ENCODE assay signal across 8 cellular contexts in the genomic region with DNA sequence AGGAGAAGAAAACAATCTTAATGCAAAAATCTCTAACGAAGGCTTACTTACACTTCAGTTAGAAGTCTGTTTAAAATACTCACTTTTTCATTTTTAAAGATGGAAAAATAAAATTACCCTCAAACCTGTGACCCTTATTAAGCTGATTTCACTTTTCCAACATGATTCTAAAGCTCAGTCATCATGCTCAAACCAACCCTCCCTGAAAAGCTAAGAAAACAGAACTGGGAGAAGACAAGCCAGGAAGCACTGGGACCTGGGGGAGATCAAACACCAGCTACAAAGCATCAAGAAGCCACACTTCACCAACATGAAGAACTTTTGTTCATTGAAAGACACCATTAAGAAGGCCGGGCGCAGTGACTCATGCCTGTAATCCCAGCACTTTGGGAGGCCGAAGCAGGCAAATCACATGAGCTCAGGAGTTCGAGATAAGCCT.
DNase-seq lines count a peak whose midpoint lies in the region; ATAC-seq lines count a peak whose summit lies in the region.

No MANE protein-coding gene starts in this region.

- peak overlapping the region; percentile 36 to 89 (median 76) for H3K27ac Mint-ChIP-seq in naive thymus-derived CD8-positive, alpha-beta T cell

- H3K4me1 ChIP-seq in BLaER1 (peaks cover 84% of the 10 kb centered on the region), Karpas-422 (ENCODE audit: low read length) (peaks cover 33% of the 10 kb centered on the region)

- H3K9me3 ChIP-seq in BLaER1 (no peaks in the 10 kb centered on the region), Karpas-422 (ENCODE audit: low read length) (no peaks in the 10 kb centered on the region)

- no peaks in the 10 kb centered on the region for H3K36me3 Mint-ChIP-seq in naive thymus-derived CD8-positive, alpha-beta T cell

- H3K4me3 ChIP-seq in BLaER1, result no peak overlapping the region
- H3K4me3 ChIP-seq in Karpas-422 (ENCODE audit: low read length), result no peak overlapping the region

- peaks cover 13 to 42% (median 33%) of the 10 kb centered on the region in 4 donors for H3K4me1 Mint-ChIP-seq in naive thymus-derived CD8-positive, alpha-beta T cell

- H3K36me3 ChIP-seq in BLaER1 (no peaks in the 10 kb centered on the region), Karpas-422 (ENCODE audit: insufficient read depth, low read length) (no peaks in the 10 kb centered on the region)

- H3K79me2 ChIP-seq in Karpas-422 (ENCODE audit: low read length), result no peaks in the 10 kb centered on the region

- H3K27me3 Mint-ChIP-seq in naive thymus-derived CD8-positive, alpha-beta T cell, result no peaks in the 10 kb centered on the region

- POLR2A ChIA-PET in naive thymus-derived CD8-positive, alpha-beta T cell (lab: Charles Lee), result interaction anchor here (0.6 kb wide), 1 partner anchor 274 kb away, joined by 3 read pairs; no protein-coding TSS in a partner anchor

- H4K20me1 ChIP-seq in BLaER1 (no peaks in the 10 kb centered on the region), Karpas-422 (ENCODE audit: insufficient read depth, low read depth, low read length) (no peaks in the 10 kb centered on the region)

- no peaks in the 10 kb centered on the region for H3K9me2 ChIP-seq in Karpas-422 (replicated peaks; ENCODE audit: insufficient read depth, low read length)

- peak overlapping the region in 5 of 10 donors; percentile 48 to 71 (median 68) for H3K4me3 Mint-ChIP-seq in naive thymus-derived CD8-positive, alpha-beta T cell

- H3K4me2 ChIP-seq in BLaER1 (peak overlapping the region; percentile 82), Karpas-422 (ENCODE audit: low read depth, low read length, poor library complexity, severe bottlenecking) (no peak overlapping the region)

- H3K27ac ChIP-seq in BLaER1 (peak overlapping the region; percentile 92), Karpas-422 (ENCODE audit: low read length) (no peak overlapping the region), caudate nucleus (ENCODE audit: low read depth, low read length) (peak overlapping the region; percentile 79)

- H2AFZ ChIP-seq in Karpas-422 (ENCODE audit: low read length), result peak overlapping the region; percentile 41; the same call in 1 of the 2 replicates

- H3K27me3 ChIP-seq in BLaER1 (no peaks in the 10 kb centered on the region), Karpas-422 (ENCODE audit: low read length) (no peaks in the 10 kb centered on the region)

- DNase-seq in Karpas-422 (no peak), caudate nucleus (lab: John Stamatoyannopoulos, UW) (no peak)
- peak in 2 of 10 donors; percentile 6 to 9 for DNase-seq in naive thymus-derived CD8-positive, alpha-beta T cell
- DNase-seq in activated CD8-positive, alpha-beta memory T cell treated with anti-CD3 and anti-CD28 coated beads, Interleukin-2, amount 50 U/mL, for 4 hours, result no peak

- peak in 1 of 2 donors; percentile 43 for ATAC-seq in naive thymus-derived CD8-positive, alpha-beta T cell
- ATAC-seq in activated CD4-positive, CD25-positive, alpha-beta regulatory T cell treated with anti-CD3 and anti-CD28 coated beads, Interleukin-2, amount 50 U/mL, for 24 hours, result no peak
- ATAC-seq in HG02588 (IDR thresholded peaks at IDR 0.05; ENCODE audit: unreplicated experiment) (no peak), HG02885 (IDR thresholded peaks at IDR 0.05; ENCODE audit: poor library complexity, unreplicated experiment) (no peak)

- H3K9ac ChIP-seq in BLaER1 (peak overlapping the region; percentile 72; the same call in 1 of the 2 replicates), Karpas-422 (ENCODE audit: low read length) (no peak overlapping the region)

- no peaks in the 10 kb centered on the region for H3K9me3 Mint-ChIP-seq in naive thymus-derived CD8-positive, alpha-beta T cell
